Comparison of ENCODE assay signal across 14 cellular contexts in genomic region chr7:79692015-79692414, GRCh38.
A peak's percentile ranks its signal among the peaks of the same experiment; 100 is the strongest.
DNase-seq lines count a peak whose midpoint lies in the region; ATAC-seq, FAIRE-seq and TF ChIP-seq lines count a peak whose summit lies in the region.
"Had no signal": no experiment of that assay in that cellular context is flagged by ENCODE, and none has a peak within 500 bp of the region (broad histone marks: within the 10 kb centered on the region; RNA-seq: fewer than 3 reads in every experiment).

No MANE protein-coding gene starts in this region.

- H4K20me1 ChIP-seq in astrocyte (ENCODE audit: insufficient read depth, low read length), result no peaks in the 10 kb centered on the region
- H4K20me1 ChIP-seq: BLaER1 had no signal

- no peak overlapping the region for H3K9ac ChIP-seq in astrocyte (ENCODE audit: low read length)
- H3K9ac ChIP-seq: BLaER1 had no signal

- H3K4me1 Mint-ChIP-seq in HFFc6 (ENCODE audit: low read depth) (peaks cover 19% of the 10 kb centered on the region), astrocyte (ENCODE audit: low read depth, unreplicated experiment) (peaks cover 11% of the 10 kb centered on the region)
- H3K4me1 Mint-ChIP-seq: T-cell had no signal

- in situ Hi-C loops in ACHN (cut with HindIII; ENCODE audit: low pct_ligation_motif_present, low pct_unique_long_range_greater_than_20kb, low sequenced_read_pairs), result no loop called here

- H3K27me3 ChIP-seq in astrocyte (ENCODE audit: insufficient read depth, low read length), result no peaks in the 10 kb centered on the region
- H3K27me3 ChIP-seq: BLaER1 had no signal

- no peaks in the 10 kb centered on the region for H3K9me3 ChIP-seq in astrocyte (ENCODE audit: insufficient read depth, low read depth, low read length)
- H3K9me3 ChIP-seq: BLaER1 had no signal

- H2AFZ ChIP-seq in astrocyte (ENCODE audit: low read depth, low read length), result no peak overlapping the region

- no peak overlapping the region for H3K4me3 Mint-ChIP-seq in HFFc6
- H3K4me3 Mint-ChIP-seq in astrocyte (ENCODE audit: unreplicated experiment), result no peak overlapping the region
- H3K4me3 Mint-ChIP-seq: activated naive CD4-positive, alpha-beta T cell treated with anti-CD3 and anti-CD28 coated beads for 36 hours; T-cell had no signal

- ATAC-seq in HG02970 (IDR thresholded peaks at IDR 0.05; ENCODE audit: low FRiP score, unreplicated experiment), result no peak
- ATAC-seq: T-cell had no signal

- H3K9me3 Mint-ChIP-seq in HFFc6 (no peaks in the 10 kb centered on the region), astrocyte (ENCODE audit: unreplicated experiment) (no peaks in the 10 kb centered on the region)
- H3K9me3 Mint-ChIP-seq: activated naive CD4-positive, alpha-beta T cell treated with anti-CD3 and anti-CD28 coated beads for 36 hours had no signal

- H3K27ac ChIP-seq in astrocyte (ENCODE audit: low read depth, low read length), result no peak overlapping the region
- H3K27ac ChIP-seq: BLaER1 had no signal

- H3K4me2 ChIP-seq in astrocyte (ENCODE audit: low read length), result no peak overlapping the region
- H3K4me2 ChIP-seq: BLaER1 had no signal

- TF ChIP-seq CTCF in HFFc6 (IDR thresholded peaks at IDR 0.05) (no peak), astrocyte (IDR thresholded peaks at IDR 0.05; ENCODE audit: insufficient read depth, low read depth, low read length) (no peak)

- H3K36me3 Mint-ChIP-seq in HFFc6 (ENCODE audit: low read depth), result no peaks in the 10 kb centered on the region
- H3K36me3 Mint-ChIP-seq in astrocyte (ENCODE audit: low read depth, unreplicated experiment), result no peaks in the 10 kb centered on the region
- H3K36me3 Mint-ChIP-seq: T-cell had no signal

- FAIRE-seq in astrocyte (lab: Jason Lieb, UNC), result peak; percentile 73

- H3K27me3 Mint-ChIP-seq in HFFc6 (ENCODE audit: insufficient read depth) (no peaks in the 10 kb centered on the region; the same call in 1 of the 2 replicates), astrocyte (ENCODE audit: low read depth, unreplicated experiment) (no peaks in the 10 kb centered on the region)
- H3K27me3 Mint-ChIP-seq: T-cell had no signal

- H3K27ac Mint-ChIP-seq in HFFc6 (peak overlapping the region; percentile 68), astrocyte (ENCODE audit: unreplicated experiment) (no peak overlapping the region)
- H3K27ac Mint-ChIP-seq: activated naive CD4-positive, alpha-beta T cell treated with anti-CD3 and anti-CD28 coated beads for 36 hours; T-cell had no signal

- H3K79me2 ChIP-seq in astrocyte (ENCODE audit: insufficient read depth, low read length), result no peaks in the 10 kb centered on the region

- H3K4me3 ChIP-seq in astrocyte (ENCODE audit: insufficient read depth, low read depth, low read length), result no peak overlapping the region
- H3K4me3 ChIP-seq: BLaER1 had no signal

- no peaks in the 10 kb centered on the region for H3K4me1 ChIP-seq in astrocyte (ENCODE audit: insufficient read depth, low read length)
- H3K4me1 ChIP-seq: BLaER1 had no signal

- H3K36me3 ChIP-seq in astrocyte (ENCODE audit: insufficient read depth, low read length), result no peaks in the 10 kb centered on the region
- H3K36me3 ChIP-seq: BLaER1 had no signal

- DNase-seq in ACHN, result peak; percentile 34
- DNase-seq in HFFc6, result peak; percentile 94
- peak; percentile 79 for DNase-seq in astrocyte (ENCODE audit: low read depth)
- DNase-seq in hepatic stellate cell (ENCODE audit: low spot score), result peak; percentile 7
- DNase-seq in NCI-H2171 treated with DMSO at 0.1 percent for 48 hours (lab: John Stamatoyannopoulos, UW), result no peak
- no peak for DNase-seq in SHP77 (lab: John Stamatoyannopoulos, UW)
- DNase-seq in stimulated activated naive CD4-positive, alpha-beta T cell treated with Interleukin-2 at 50 U/mL for 16 hours (lab: John Stamatoyannopoulos, UW), result no peak
- DNase-seq: activated naive CD4-positive, alpha-beta T cell treated with anti-CD3 and anti-CD28 coated beads for 36 hours; cortex of kidney; GDM1; MV-4-11; T-cell had no signal

Comparison
In these comparisons a context has a peak if more than half of its experiments do, and no peak if none do; other contexts are left out.
1. DNase-seq: peak in ACHN (single experiment), HFFc6 (single experiment), astrocyte (single experiment) and hepatic stellate cell (single experiment); none in NCI-H2171 treated with DMSO at 0.1 percent for 48 hours (single experiment), SHP77 (0 of 2) and stimulated activated naive CD4-positive, alpha-beta T cell treated with Interleukin-2 at 50 U/mL for 16 hours (single experiment).